In genomic region chr14:20682127-20682434, GRCh38 we compare ENCODE assay signal across 9 cellular contexts. TPM values are rescaled to one million over a fixed set of nuclear protein-coding genes. Genes with fewer than 3 reads are reported as not detected.
DNase-seq lines count a peak whose midpoint lies in the region; ATAC-seq and TF ChIP-seq lines count a peak whose summit lies in the region.
"Had no signal": no experiment of that assay in that cellular context is flagged by ENCODE, and none has a peak within 500 bp of the region (broad histone marks: within the 10 kb centered on the region; RNA-seq: fewer than 3 reads in every experiment).

No MANE protein-coding gene starts in this region.

- intact Hi-C loops in left ventricle myocardium superior (cut with micrococcal nuclease) = loop anchor here (5.0 kb wide), 1 partner anchor 70 kb away; no protein-coding TSS in a partner anchor
- intact Hi-C loops in upper lobe of right lung (cut with DNase I) = loop anchor here (10.0 kb wide), 1 partner anchor 67 kb away; no protein-coding TSS in a partner anchor

- WGBS in mesendoderm (ENCODE audit: extremely low coverage, insufficient coverage, low lambda C conversion rate) = no CpG with 5 or more reads among the region's 11 CpGs

- H3K4ac ChIP-seq in mesendoderm (ENCODE audit: low read depth, low read length) = peak overlapping the region; percentile 78

- H3K27me3 ChIP-seq in cardiac muscle cell = no peaks in the 10 kb centered on the region
- H3K27me3 ChIP-seq in mesendoderm (ENCODE audit: insufficient read depth, low read length, poor library complexity) = no peaks in the 10 kb centered on the region
- no peaks in the 10 kb centered on the region for H3K27me3 ChIP-seq in upper lobe of right lung

- H3K27ac ChIP-seq in cardiac muscle cell = peak overlapping the region; percentile 93
- peak overlapping the region; percentile 76 for H3K27ac ChIP-seq in mesendoderm (ENCODE audit: low read depth, low read length)
- peak overlapping the region; percentile 100 for H3K27ac ChIP-seq in upper lobe of right lung

- TF ChIP-seq CTCF in cardiac muscle cell (IDR thresholded peaks at IDR 0.05; ENCODE audit: low read depth, low read length) (peak; percentile 5), chondrocyte (IDR thresholded peaks at IDR 0.05) (peak; percentile 17), upper lobe of right lung (IDR thresholded peaks at IDR 0.05) (no peak)

- H2AK5ac ChIP-seq in mesendoderm (ENCODE audit: low read length) = no peak overlapping the region

- no peaks in the 10 kb centered on the region for H3K9me3 Mint-ChIP-seq in chondrocyte (ENCODE audit: low read depth)
- H3K9me3 Mint-ChIP-seq in activated naive CD4-positive, alpha-beta T cell treated with anti-CD3 and anti-CD28 coated beads, Interleukin-2, amount 50 U/mL, for 72 hours = no peaks in the 10 kb centered on the region

- H3K4me1 ChIP-seq in cardiac muscle cell (ENCODE audit: low read depth) (no peaks in the 10 kb centered on the region), mesendoderm (ENCODE audit: control insufficient read depth, low read depth, low read length) (peaks cover 4% of the 10 kb centered on the region), upper lobe of right lung (peaks cover 26% of the 10 kb centered on the region)

- no peaks in the 10 kb centered on the region for H3K9me3 ChIP-seq in cardiac muscle cell (ENCODE audit: low read depth)
- H3K9me3 ChIP-seq in upper lobe of right lung = no peaks in the 10 kb centered on the region

- H3K56ac ChIP-seq in mesendoderm (ENCODE audit: low read length) = peak overlapping the region; percentile 96

- no peak overlapping the region for H3K23ac ChIP-seq in mesendoderm (ENCODE audit: low read length)

- no peaks in the 10 kb centered on the region for H3K79me2 ChIP-seq in mesendoderm (ENCODE audit: control insufficient read depth, insufficient read depth, low read length)

- peak overlapping the region; percentile 84 for H3K4me2 ChIP-seq in mesendoderm (ENCODE audit: low read length)

- H3K79me1 ChIP-seq in mesendoderm (ENCODE audit: low read length) = no peaks in the 10 kb centered on the region

- no peak overlapping the region for H2BK5ac ChIP-seq in mesendoderm (ENCODE audit: low read length)

- H2BK15ac ChIP-seq in mesendoderm (replicated peaks; ENCODE audit: low read depth) = no peak overlapping the region

- H3K36me3 Mint-ChIP-seq in chondrocyte (ENCODE audit: low read depth) = no peaks in the 10 kb centered on the region
- peaks cover 0 to 5% of the 10 kb centered on the region in 2 donors for H3K36me3 Mint-ChIP-seq in activated naive CD4-positive, alpha-beta T cell treated with anti-CD3 and anti-CD28 coated beads, Interleukin-2, amount 50 U/mL, for 72 hours

- no peaks in the 10 kb centered on the region for H3K36me3 ChIP-seq in cardiac muscle cell
- H3K36me3 ChIP-seq in mesendoderm (ENCODE audit: control insufficient read depth, insufficient read depth, low read length) = no peaks in the 10 kb centered on the region
- H3K36me3 ChIP-seq in upper lobe of right lung = no peaks in the 10 kb centered on the region

- DNase-seq in cardiac muscle cell (ENCODE audit: low read depth in 1 of 2, low spot score in 1 of 2) (no peak), left ventricle myocardium superior (no peak), chondrocyte (ENCODE audit: low spot score) (no peak), mesendoderm (no peak), upper lobe of right lung (no peak), HUDEP-2 (lab: John Stamatoyannopoulos, UW; ENCODE audit: unreplicated experiment in 76 of 76) (no peak)
- DNase-seq in activated naive CD4-positive, alpha-beta T cell treated with anti-CD3 and anti-CD28 coated beads, Interleukin-2, amount 50 U/mL, for 72 hours (ENCODE audit: low spot score in 2 of 2) = no peak

- H3K4me3 Mint-ChIP-seq in chondrocyte (ENCODE audit: unreplicated experiment) = no peak overlapping the region

- H3K4me1 Mint-ChIP-seq in chondrocyte (ENCODE audit: low read depth) = peaks cover 39% of the 10 kb centered on the region

- H3K4me3 ChIP-seq in cardiac muscle cell (peak overlapping the region; percentile 64), mesendoderm (ENCODE audit: low read length) (peak overlapping the region; percentile 68), upper lobe of right lung (peak overlapping the region; percentile 73)

- H4K5ac ChIP-seq in mesendoderm (ENCODE audit: low read length) = no peak overlapping the region

- no peak overlapping the region for H4K8ac ChIP-seq in mesendoderm (ENCODE audit: low read depth, low read length)

- ATAC-seq in left ventricle myocardium superior (no peak), upper lobe of right lung (no peak), HG03469 (IDR thresholded peaks at IDR 0.05; ENCODE audit: unreplicated experiment) (no peak)
- no peak for ATAC-seq in activated naive CD4-positive, alpha-beta T cell treated with anti-CD3 and anti-CD28 coated beads, Interleukin-2, amount 50 U/mL, for 72 hours

- H3K27ac Mint-ChIP-seq in chondrocyte (ENCODE audit: unreplicated experiment) = no peak overlapping the region
- no peak overlapping the region for H3K27ac Mint-ChIP-seq in activated naive CD4-positive, alpha-beta T cell treated with anti-CD3 and anti-CD28 coated beads, Interleukin-2, amount 50 U/mL, for 72 hours

- H3K9ac ChIP-seq in mesendoderm (ENCODE audit: low read length) = peak overlapping the region; percentile 91

- H3K27me3 Mint-ChIP-seq in chondrocyte (ENCODE audit: low read depth) = peaks cover under 1% of the 10 kb centered on the region

- H3K18ac ChIP-seq in mesendoderm (ENCODE audit: low read length) = peak overlapping the region; percentile 85

- no peak overlapping the region for H2BK120ac ChIP-seq in mesendoderm (ENCODE audit: low read depth, low read length)

RNA-seq across cellular contexts. Expression of gene RNASE4, which starts 2.3 kb away (rescaled TPM):
- 9.1 and 9.6 TPM in 2 replicates for total RNA-seq in cardiac muscle cell
- polyA plus RNA-seq in cardiac muscle cell = 7.2 and 12.4 TPM in 2 replicates
- 8.1 TPM for total RNA-seq in left ventricle myocardium superior
- total RNA-seq in chondrocyte = 23.6 to 32.1 TPM (median 28.5 TPM) in 3 replicates
- 1.5 TPM for polyA plus RNA-seq in mesendoderm (2013, experiment 1 of 2)
- 1.1 TPM for polyA plus RNA-seq in mesendoderm (2013, experiment 2 of 2)
- 42.5 TPM for total RNA-seq in upper lobe of right lung
- under 1 TPM; 0.23 to 0.60 TPM for total RNA-seq in activated naive CD4-positive, alpha-beta T cell treated with anti-CD3 and anti-CD28 coated beads, Interleukin-2, amount 50 U/mL, for 72 hours

RNA-seq across cellular contexts. Expression of gene ANG, which starts 6.5 kb away (rescaled TPM):
- total RNA-seq in cardiac muscle cell (0.83 and 3.8 TPM in 2 replicates), left ventricle myocardium superior (4.0 TPM), chondrocyte (7.3 to 10.2 TPM (median 9.1 TPM) in 3 replicates), upper lobe of right lung (28.1 TPM)
- polyA plus RNA-seq in cardiac muscle cell = 2.1 and 2.7 TPM in 2 replicates
- polyA plus RNA-seq in mesendoderm (2013, experiment 1 of 2) = 3.2 TPM
- 3.0 TPM for polyA plus RNA-seq in mesendoderm (2013, experiment 2 of 2)
- total RNA-seq in activated naive CD4-positive, alpha-beta T cell treated with anti-CD3 and anti-CD28 coated beads, Interleukin-2, amount 50 U/mL, for 72 hours = 1 to 10 TPM in 1 of 2 donors, under 1 TPM in 1; 0.48 to 4.1 TPM

RNA-seq across cellular contexts. Expression of gene OR6S1, which starts 40.6 kb away (rescaled TPM):
- not detected in 2 replicates for total RNA-seq in cardiac muscle cell
- not detected in 2 replicates for polyA plus RNA-seq in cardiac muscle cell
- not detected for total RNA-seq in left ventricle myocardium superior
- total RNA-seq in chondrocyte = not detected in 3 replicates
- not detected for polyA plus RNA-seq in mesendoderm (2013, experiment 1 of 2)
- polyA plus RNA-seq in mesendoderm (2013, experiment 2 of 2) = not detected
- not detected for total RNA-seq in upper lobe of right lung
- not detected for total RNA-seq in activated naive CD4-positive, alpha-beta T cell treated with anti-CD3 and anti-CD28 coated beads, Interleukin-2, amount 50 U/mL, for 72 hours
- total RNA-seq: esophagus mucosa had no signal
